In the genomic region with DNA sequence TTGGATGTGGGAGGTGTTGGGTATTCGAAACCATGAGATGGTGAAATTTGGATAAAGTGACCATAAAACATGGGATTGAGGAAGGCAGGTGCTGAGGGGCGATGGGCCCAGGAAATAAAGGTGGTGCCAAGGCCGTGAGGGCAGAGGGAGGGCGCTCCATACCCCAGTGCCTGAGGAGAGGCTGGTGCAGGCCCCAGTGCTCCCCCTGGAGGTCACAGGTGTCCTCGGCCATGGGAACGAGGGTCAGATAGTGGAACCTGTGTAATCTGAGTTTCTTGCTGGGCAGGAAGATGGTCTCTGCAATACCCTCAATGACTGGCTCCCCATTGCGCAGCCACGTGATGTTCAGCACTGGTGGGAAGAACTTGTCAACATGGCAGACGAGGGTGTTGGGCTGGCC, we compare ENCODE assay signal across 8 cellular contexts. TPM values are rescaled to one million over a fixed set of nuclear protein-coding genes. Genes with fewer than 3 reads are reported as not detected.
A peak's percentile ranks its signal among the peaks of the same experiment; 100 is the strongest.
DNase-seq lines count a peak whose midpoint lies in the region; ATAC-seq and TF ChIP-seq lines count a peak whose summit lies in the region.

No MANE protein-coding gene starts in this region.

- ATAC-seq in left colon: peak; percentile 44
- ATAC-seq in stimulated activated naive CD8-positive, alpha-beta T cell treated with anti-CD3 and anti-CD28 coated beads, Interleukin-15, Interleukin-2, amounts not matched to agents 100 U/mL and 50 U/mL, for 24 hours: peak; percentile 95

- no peaks in the 10 kb centered on the region for H3K9me3 ChIP-seq in Peyer's patch

- H3K27ac ChIP-seq in Peyer's patch (no peak overlapping the region), substantia nigra (ENCODE audit: low read depth, low read length, poor library complexity, severe bottlenecking) (no peak overlapping the region)

- no peaks in the 10 kb centered on the region for H3K27me3 ChIP-seq in Peyer's patch

- H3K4me3 ChIP-seq in Peyer's patch: no peak overlapping the region

- intact Hi-C loops in left colon (cut with DNase I, micrococcal nuclease): no loop called here

- peak; percentile 26 to 59 (median 40) for TF ChIP-seq CTCF in Peyer's patch (IDR thresholded peaks at IDR 0.05)

- H3K4me1 ChIP-seq in Peyer's patch: peaks cover 0 to 4% (median 0%) of the 10 kb centered on the region in 4 donors

- H3K36me3 ChIP-seq in Peyer's patch: no peaks in the 10 kb centered on the region

- no peak for TF ChIP-seq POLR2A in Peyer's patch (IDR thresholded peaks at IDR 0.05)

- DNase-seq in ELR (ENCODE audit: low read depth) (peak; percentile 18), Peyer's patch (peak in 2 of 3 donors; percentile 57 to 79), left colon (peak in 1 of 2 donors; percentile 62), hepatic stellate cell (ENCODE audit: low spot score) (no peak), substantia nigra (lab: John Stamatoyannopoulos, UW) (no peak), NCI-H2081 treated with DMSO at 0.1 percent for 48 hours (lab: John Stamatoyannopoulos, UW) (no peak)
- peak; percentile 67 for DNase-seq in activated naive CD4-positive, alpha-beta T cell treated with Interleukin-2 at 50 U/mL for 16 hours
- DNase-seq in stimulated activated naive CD8-positive, alpha-beta T cell treated with anti-CD3 and anti-CD28 coated beads, Interleukin-15, Interleukin-2, amounts not matched to agents 100 U/mL and 50 U/mL, for 24 hours: peak; percentile 80

RNA-seq across cellular contexts. Expression of a gene that starts 16.2 kb away (rescaled TPM):
- total RNA-seq in Peyer's patch: 100 to 1,000 TPM in 1 of 4 donors, 10 to 100 TPM in 2, 1 to 10 TPM in 1; 9.5 to 104 (median 19.7) TPM
- 10 to 100 TPM; 15.1 to 65.5 TPM for total RNA-seq in left colon

RNA-seq across cellular contexts. Expression of a gene that starts 18.5 kb away (rescaled TPM):
- total RNA-seq in Peyer's patch (10 to 100 TPM; 14.6 to 70.1 (median 50.4) TPM), left colon (100 to 1,000 TPM in 1 of 2 donors, 10 to 100 TPM in 1; 14.8 to 103 TPM)

Comparison
In these comparisons a context has a peak if more than half of its experiments do, and no peak if none do; other contexts are left out.
1. DNase-seq: peak in ELR (single experiment), Peyer's patch (2 of 3), activated naive CD4-positive, alpha-beta T cell treated with Interleukin-2 at 50 U/mL for 16 hours (single experiment) and stimulated activated naive CD8-positive, alpha-beta T cell treated with anti-CD3 and anti-CD28 coated beads, Interleukin-15, Interleukin-2, amounts not matched to agents 100 U/mL and 50 U/mL, for 24 hours (single experiment); none in hepatic stellate cell (single experiment), substantia nigra (0 of 49) and NCI-H2081 treated with DMSO at 0.1 percent for 48 hours (single experiment).